1 cellular context compared by ENCODE assay signal in the genomic region with DNA sequence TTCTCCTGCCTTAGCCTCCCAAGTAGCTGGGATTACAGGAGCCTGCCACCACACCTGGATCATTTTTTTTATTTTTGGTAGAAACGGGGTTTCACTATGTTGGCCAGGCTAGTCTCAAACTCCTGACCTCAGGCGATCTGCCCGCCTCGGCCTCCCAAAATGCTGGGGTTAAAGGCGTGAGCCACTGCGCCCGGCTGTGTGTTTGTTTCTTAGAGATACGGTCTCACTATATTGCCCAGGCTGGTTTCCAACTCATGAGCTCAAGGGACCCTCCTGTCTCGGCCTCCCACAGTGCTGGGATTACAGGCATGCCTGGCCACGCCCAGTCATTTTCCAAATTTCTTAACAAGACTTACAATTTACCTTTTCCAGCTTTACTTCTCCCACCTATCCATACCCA.
TF ChIP-seq lines count a peak whose summit lies in the region.

No MANE protein-coding gene starts in this region.

TF ChIP-seq in HCT116, 20 proteins besides CTCF, POLR2A, EP300 and RAD21 (continued from another document):
- TF ChIP-seq POLR2AphosphoS5 (IDR thresholded peaks at IDR 0.05; ENCODE audit: low read depth, low read length) (no peak), EGR1 (IDR thresholded peaks at IDR 0.05; ENCODE audit: low read depth) (no peak)
TF ChIP-seq in HCT116: peak in this region for 0.
